21 cellular contexts compared by ENCODE assay signal in the genomic region with DNA sequence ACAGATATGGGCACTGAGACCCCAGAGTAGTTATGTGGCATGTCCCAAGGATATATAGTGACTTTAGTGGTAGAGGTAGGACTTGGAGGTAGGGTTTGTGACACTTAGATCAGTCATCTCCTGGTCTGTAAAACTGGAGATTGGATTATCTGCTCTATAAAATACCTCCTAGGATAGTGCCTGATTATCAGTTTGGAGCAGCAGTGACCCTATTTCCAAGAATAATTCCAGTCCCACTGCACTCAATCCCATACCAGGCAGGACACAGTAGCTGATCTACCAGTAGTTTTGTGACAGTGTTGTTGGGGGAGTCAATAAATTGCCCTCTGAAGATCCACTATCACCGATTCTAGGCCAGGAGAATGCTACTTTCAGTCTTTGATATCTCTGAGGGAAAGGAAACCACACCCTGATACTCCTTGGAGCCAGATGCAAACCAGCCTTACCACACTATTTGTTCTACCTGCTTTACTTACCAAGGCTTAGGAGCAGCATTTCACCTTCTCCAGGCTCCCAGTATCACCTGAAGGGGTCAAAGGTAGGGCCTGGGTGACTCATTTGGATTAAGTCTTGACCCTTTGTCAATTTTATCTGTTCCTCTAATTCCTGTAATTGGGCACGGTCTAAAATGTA. TPM values are rescaled to one million over a fixed set of nuclear protein-coding genes. Genes with fewer than 3 reads are reported as not detected.
DNase-seq lines count a peak whose midpoint lies in the region; ATAC-seq, FAIRE-seq and TF ChIP-seq lines count a peak whose summit lies in the region.
"Had no signal": no experiment of that assay in that cellular context is flagged by ENCODE, and none has a peak within 500 bp of the region (broad histone marks: within the 10 kb centered on the region; RNA-seq: fewer than 3 reads in every experiment).

No MANE protein-coding gene starts in this region.

- TF ChIP-seq POLR2A in HCT116 (IDR thresholded peaks at IDR 0.05; ENCODE audit: borderline replicate concordance, extremely low read depth, insufficient read depth, insufficient read length) (no peak), K562 (conservative IDR thresholded peaks at IDR 0.05) (no peak)

- H3K79me2 ChIP-seq in HCT116 (ENCODE audit: insufficient read depth, low read length): peaks cover 85% of the 10 kb centered on the region
- peaks cover 84% of the 10 kb centered on the region for H3K79me2 ChIP-seq in K562 (ENCODE audit: control insufficient read depth, insufficient read depth, low read length)

- ATAC-seq in activated CD8-positive, alpha-beta memory T cell treated with anti-CD3 and anti-CD28 coated beads, Interleukin-2, amount 10 ng/mL, durations not matched to agents 7 days and 5 days: peak; percentile 36
- no peak for ATAC-seq in HCT116
- peak; percentile 63 for ATAC-seq in K562
- ATAC-seq in GM18867 (IDR thresholded peaks at IDR 0.05; ENCODE audit: unreplicated experiment): no peak

- 44% methylated on average over 2 of the region's 2 CpGs for WGBS in K562 (ENCODE audit: insufficient coverage, low coverage, missing lambda C conversion rate)
- WGBS in mesenchymal stem cell: 100% methylated on average over 2 of the region's 2 CpGs

- H2BK15ac ChIP-seq in mesenchymal stem cell (ENCODE audit: low read depth, poor library complexity, severe bottlenecking): no peak overlapping the region

- peaks cover 8% of the 10 kb centered on the region for H3K79me1 ChIP-seq in mesenchymal stem cell (replicated peaks; ENCODE audit: low read length, poor library complexity, severe bottlenecking)

- peak overlapping the region; percentile 49 for H2AK5ac ChIP-seq in mesenchymal stem cell (ENCODE audit: low read length, severe bottlenecking)

- H3K23ac ChIP-seq in mesenchymal stem cell (ENCODE audit: low read length in 2 of 2): no peak overlapping the region

- H3K9ac ChIP-seq in HCT116 (ENCODE audit: low read length) (no peak overlapping the region), K562 (ENCODE audit: insufficient read depth in 1 of 2, low read depth in 2 of 2, low read length in 2 of 2) (peak overlapping the region in 1 of 2 experiments; percentile 0; a peak in 1 of 4 replicates), mesenchymal stem cell (ENCODE audit: low read length) (no peak overlapping the region)

- H3K27ac ChIP-seq in HCT116 (ENCODE audit: low read depth, low read length) (no peak overlapping the region), K562 (ENCODE audit: extremely low read depth, low read depth, low read length) (peak overlapping the region; percentile 0; the same call in 1 of the 3 replicates), mesenchymal stem cell (ENCODE audit: low read length, poor library complexity, severe bottlenecking) (no peak overlapping the region)
- H3K27ac ChIP-seq: SK-N-MC, thoracic aorta had no signal

- H3K9me3 ChIP-seq in HCT116 (ENCODE audit: control insufficient read depth in 1 of 2, insufficient read depth in 1 of 2, low read depth in 1 of 2, low read length in 2 of 2) (no peaks in the 10 kb centered on the region), K562 (replicated peaks; ENCODE audit: control insufficient read depth, insufficient read depth, low read depth, low read length) (no peaks in the 10 kb centered on the region), mesenchymal stem cell (ENCODE audit: control insufficient read depth, low read length) (no peaks in the 10 kb centered on the region)
- H3K9me3 ChIP-seq: thoracic aorta had no signal

- RAD21 ChIA-PET in HCT116 (lab: Charles Lee; ENCODE audit: low non-redundant PET in 1 of 2, low total read pairs in 2 of 2, uncharacterized antibody in 2 of 2, unreplicated experiment in 2 of 2): no interaction called here

- BruUV-seq in HCT116 (replicated peaks; lab: Mats Ljungman, UMichigan): TSS peak; percentile 2
- no TSS peak for BruUV-seq in K562 (replicated peaks; lab: Mats Ljungman, UMichigan)

- TF ChIP-seq CTCF in HCT116 (IDR thresholded peaks at IDR 0.05 in 2 of 3, conservative IDR thresholded peaks at IDR 0.05 in 1 of 3; ENCODE audit: borderline replicate concordance in 1 of 3, insufficient read depth in 1 of 3, low read depth in 2 of 3, low read length in 2 of 3) (no peak), K562 (IDR thresholded peaks at IDR 0.05 in 2 of 3, conservative IDR thresholded peaks at IDR 0.05 in 1 of 3; ENCODE audit: insufficient read depth in 2 of 3, low read depth in 1 of 3, low read length in 3 of 3) (no peak)

- TF ChIP-seq EP300 in K562 (IDR thresholded peaks at IDR 0.05; ENCODE audit: low read length): peak; percentile 12; the same call in 1 of the 2 replicates

- H3K4me1 Mint-ChIP-seq in activated CD8-positive, alpha-beta memory T cell treated with anti-CD3 and anti-CD28 coated beads, Interleukin-2, amount 10 ng/mL, durations not matched to agents 7 days and 5 days: peaks cover 24% of the 10 kb centered on the region

- no peak overlapping the region for H3K4me3 Mint-ChIP-seq in activated CD8-positive, alpha-beta memory T cell treated with anti-CD3 and anti-CD28 coated beads, Interleukin-2, amount 10 ng/mL, durations not matched to agents 7 days and 5 days
- H3K4me3 Mint-ChIP-seq: dendritic cell treated with granulocyte-macrophage colony-stimulating factor and Interleukin-4, amounts not matched to agents 40 ng/mL and 50 ng/mL, for 4 days; IgD-negative memory B cell had no signal

- H2BK12ac ChIP-seq in mesenchymal stem cell (ENCODE audit: low read length in 2 of 2): no peak overlapping the region

- TF ChIP-seq RAD21 in HCT116 (IDR thresholded peaks at IDR 0.05; ENCODE audit: low read depth) (no peak), K562 (CRISPR knock-in tag; conservative IDR thresholded peaks at IDR 0.05 in 1 of 2, IDR thresholded peaks at IDR 0.05 in 1 of 2) (no peak)

- intact Hi-C loops in HCT116 (cut with micrococcal nuclease): no loop called here
- intact Hi-C loops in K562 (cut with micrococcal nuclease): no loop called here

- no peak overlapping the region for H4K8ac ChIP-seq in mesenchymal stem cell (ENCODE audit: low read length)

- CTCF ChIA-PET in activated CD8-positive, alpha-beta memory T cell treated with anti-CD3 and anti-CD28 coated beads, Interleukin-2, amount 10 ng/mL, durations not matched to agents 7 days and 5 days (lab: Charles Lee): no interaction called here
- CTCF ChIA-PET in HCT116 (lab: Charles Lee): no interaction called here
- CTCF ChIA-PET in K562 (lab: Yijun Ruan, JAX; ENCODE audit: low intra/inter-chr PET ratio): no interaction called here

- H4K20me1 ChIP-seq in HCT116 (ENCODE audit: insufficient read depth): peaks cover 9% of the 10 kb centered on the region; the same call in 1 of the 2 replicates
- no peaks in the 10 kb centered on the region; the same call in 1 of the 2 replicates for H4K20me1 ChIP-seq in K562 (replicated peaks; ENCODE audit: control insufficient read depth, insufficient read depth, low read length)

- no peak overlapping the region for H2BK5ac ChIP-seq in mesenchymal stem cell (ENCODE audit: low read depth, low read length, poor library complexity, severe bottlenecking)

- H3K27ac Mint-ChIP-seq in activated CD8-positive, alpha-beta memory T cell treated with anti-CD3 and anti-CD28 coated beads, Interleukin-2, amount 10 ng/mL, durations not matched to agents 7 days and 5 days: no peak overlapping the region
- H3K27ac Mint-ChIP-seq: dendritic cell treated with granulocyte-macrophage colony-stimulating factor and Interleukin-4, amounts not matched to agents 40 ng/mL and 50 ng/mL, for 4 days had no signal

- H3K27me3 ChIP-seq in HCT116 (ENCODE audit: insufficient read depth, low read length): no peaks in the 10 kb centered on the region
- H3K27me3 ChIP-seq in K562 (ENCODE audit: control insufficient read depth in 2 of 2, insufficient read depth in 2 of 2, low read length in 2 of 2): no peaks in the 10 kb centered on the region
- H3K27me3 ChIP-seq in mesenchymal stem cell (ENCODE audit: control insufficient read depth in 1 of 2, insufficient read depth in 1 of 2, low read length in 2 of 2): no peaks in the 10 kb centered on the region

- peaks cover 48% of the 10 kb centered on the region for H3K36me3 Mint-ChIP-seq in activated CD8-positive, alpha-beta memory T cell treated with anti-CD3 and anti-CD28 coated beads, Interleukin-2, amount 10 ng/mL, durations not matched to agents 7 days and 5 days
- H3K36me3 Mint-ChIP-seq: IgD-negative memory B cell had no signal

- no peaks in the 10 kb centered on the region for H3K27me3 Mint-ChIP-seq in activated CD8-positive, alpha-beta memory T cell treated with anti-CD3 and anti-CD28 coated beads, Interleukin-2, amount 10 ng/mL, durations not matched to agents 7 days and 5 days
- H3K27me3 Mint-ChIP-seq: dendritic cell treated with granulocyte-macrophage colony-stimulating factor and Interleukin-4, amounts not matched to agents 40 ng/mL and 50 ng/mL, for 4 days; IgD-negative memory B cell had no signal

- no peak overlapping the region for H3K4me3 ChIP-seq in HCT116 (replicated peaks in 1 of 2; ENCODE audit: low read depth in 1 of 2, low read length in 2 of 2)
- H3K4me3 ChIP-seq in K562: no peak overlapping the region
- H3K4me3 ChIP-seq in mesenchymal stem cell (ENCODE audit: insufficient read depth in 1 of 2, low read depth in 1 of 2, low read length in 2 of 2): no peak overlapping the region
- H3K4me3 ChIP-seq: SK-N-MC, thoracic aorta had no signal

- no peaks in the 10 kb centered on the region for H3K9me2 ChIP-seq in HCT116 (ENCODE audit: insufficient read depth)

- POLR2A ChIA-PET in HCT116 (lab: Charles Lee) (no interaction called here), K562 (lab: Yijun Ruan, JAX) (no interaction called here)

- H3K9me1 ChIP-seq in K562 (ENCODE audit: control insufficient read depth, insufficient read depth, low read length): no peaks in the 10 kb centered on the region

- DNase-seq in activated CD8-positive, alpha-beta memory T cell treated with anti-CD3 and anti-CD28 coated beads, Interleukin-2, amount 10 ng/mL, durations not matched to agents 7 days and 5 days: no peak
- DNase-seq in activated CD8-positive, alpha-beta memory T cell treated with anti-CD3 and anti-CD28 coated beads, Interleukin-2, amount 50 U/mL, for 4 hours: no peak
- DNase-seq in HCT116 (ENCODE audit: low read depth, low spot score) (no peak), K562 (ENCODE audit: extremely low read depth in 1 of 4, low spot score in 3 of 4) (peak in 2 of 4 experiments; percentile 24 to 47), mesenchymal stem cell (no peak), NCI-H345 (lab: John Stamatoyannopoulos, UW) (no peak)
- DNase-seq in activated CD4-positive, CD25-positive, alpha-beta regulatory T cell (lab: John Stamatoyannopoulos, UW): no peak
- DNase-seq: activated CD4-positive, alpha-beta T cell treated with anti-CD3 and anti-CD28 coated beads, Interleukin-2, amount 50 U/mL, for 1 hour; C1 segment of cervical spinal cord; DMS53; HCEC 1CT; NCI-H1694 treated with DMSO at 0.1 percent for 48 hours; NK-92 treated with Interleukin-12 subunit alpha and Interleukin-12 subunit beta, amount 100 ng/mL, for 24 hours; occipital lobe; right cardiac atrium had no signal

- no peak overlapping the region for H2BK120ac ChIP-seq in mesenchymal stem cell (ENCODE audit: low read depth, low read length)

- H2AFZ ChIP-seq in HCT116 (ENCODE audit: low read depth, low read length, poor library complexity, severe bottlenecking) (no peak overlapping the region), K562 (ENCODE audit: low read depth, low read length) (no peak overlapping the region), mesenchymal stem cell (ENCODE audit: low read depth, low read length) (no peak overlapping the region)

- H4K91ac ChIP-seq in mesenchymal stem cell (ENCODE audit: low read length): no peak overlapping the region

- in situ Hi-C loops in K562 (cut with MboI): no loop called here

- H3K9me3 Mint-ChIP-seq in activated CD8-positive, alpha-beta memory T cell treated with anti-CD3 and anti-CD28 coated beads, Interleukin-2, amount 10 ng/mL, durations not matched to agents 7 days and 5 days (ENCODE audit: low read depth): no peaks in the 10 kb centered on the region
- H3K9me3 Mint-ChIP-seq: dendritic cell treated with granulocyte-macrophage colony-stimulating factor and Interleukin-4, amounts not matched to agents 40 ng/mL and 50 ng/mL, for 4 days; IgD-negative memory B cell had no signal

- H3K4ac ChIP-seq in mesenchymal stem cell (ENCODE audit: low read depth in 1 of 2, low read length in 2 of 2): no peak overlapping the region

- H3K4me2 ChIP-seq in HCT116 (ENCODE audit: low read length) (no peak overlapping the region), K562 (ENCODE audit: insufficient read depth, low read length) (peak overlapping the region; percentile 5; the same call in 1 of the 2 replicates), mesenchymal stem cell (ENCODE audit: low read length, poor library complexity, severe bottlenecking) (no peak overlapping the region)

- no peak for FAIRE-seq in K562 (lab: Jason Lieb, UNC)
- FAIRE-seq: GM12892 had no signal

- H3K4me1 ChIP-seq in HCT116 (ENCODE audit: control insufficient read depth in 1 of 2, insufficient read depth in 2 of 2, low read length in 2 of 2): no peaks in the 10 kb centered on the region
- H3K4me1 ChIP-seq in K562 (replicated peaks in 1 of 2; ENCODE audit: control insufficient read depth in 2 of 2, insufficient read depth in 2 of 2, low read length in 2 of 2): peaks cover 0 to 6% of the 10 kb centered on the region in 2 experiments; a peak in 2 of 5 replicates
- H3K4me1 ChIP-seq in mesenchymal stem cell (ENCODE audit: control insufficient read depth, insufficient read depth, low read depth, low read length): peaks cover 5% of the 10 kb centered on the region

- no peak overlapping the region for H3K18ac ChIP-seq in mesenchymal stem cell (ENCODE audit: low read depth in 1 of 2, low read length in 2 of 2)

- H3K14ac ChIP-seq in mesenchymal stem cell (ENCODE audit: low read length in 2 of 2): no peak overlapping the region

- H3K36me3 ChIP-seq in HCT116 (ENCODE audit: control insufficient read depth in 1 of 2, insufficient read depth in 2 of 2, low read length in 2 of 2) (peaks cover 9 to 13% of the 10 kb centered on the region in 2 experiments; a peak in 2 of 4 replicates), K562 (ENCODE audit: control insufficient read depth, insufficient read depth, low read length) (peaks cover 90% of the 10 kb centered on the region), mesenchymal stem cell (ENCODE audit: control insufficient read depth in 1 of 2, insufficient read depth in 2 of 2, low read depth in 1 of 2, low read length in 2 of 2) (peaks cover 17 to 85% of the 10 kb centered on the region in 2 experiments)

RNA-seq across cellular contexts. Expression of gene KMT2E, which starts 30.6 kb away (rescaled TPM):
- total RNA-seq in activated CD8-positive, alpha-beta memory T cell treated with anti-CD3 and anti-CD28 coated beads, Interleukin-2, amount 10 ng/mL, durations not matched to agents 7 days and 5 days: 100 to 1,000 TPM; 110 to 127 TPM
- total RNA-seq in HCT116 (2021; ENCODE audit: unreplicated experiment) (39.8 TPM), K562 (2014; rRNA removed) (33.5 and 38.1 TPM in 2 replicates), K562 (2014; rRNA removed; fragmentation: Illumina TruSeq; extraction: Trizol) (41.7 and 46.6 TPM in 2 replicates), K562 (2015; rRNA removed; fragmentation: Illumina TruSeq; extraction: Trizol) (38.6 and 39.9 TPM in 2 replicates), K562 (2021) (48.1 and 55.3 TPM in 2 replicates)
- polyA plus RNA-seq in HCT116 (2012): 26.8 and 32.2 TPM in 2 replicates
- total RNA-seq in K562 (2011; cell fraction: chromatin; rRNA removed; ENCODE audit: low replicate concordance): 207 and 465 TPM in 2 replicates
- total RNA-seq in K562 (2011; cell fraction: nucleolus; rRNA removed): 88.1 and 130 TPM in 2 replicates
- total RNA-seq in K562 (2011; cell fraction: nucleoplasm; rRNA removed): 182 and 231 TPM in 2 replicates
- polyA plus RNA-seq in K562 (2011; rRNA removed) (11.1 and 14.5 TPM in 2 replicates), K562 (2014; fragmentation: Illumina TruSeq; extraction: Trizol) (33.8 and 38.7 TPM in 2 replicates), K562 (2014; fragmentation: Nextera tagmentation; extraction: Ambion mirVana) (10 to 100 TPM in 1 of 2 experiments, 1 to 10 TPM in 1; 8.9 to 15.9 TPM), K562 (2014; rRNA removed) (18.2 and 23.4 TPM in 2 replicates)
- polyA plus RNA-seq in K562 (2011; cell fraction: cytosol; rRNA removed): 7.9 and 14.7 TPM in 2 replicates
- polyA plus RNA-seq in K562 (2011; cell fraction: nucleus; rRNA removed): 55.0 and 72.1 TPM in 2 replicates
- 26.5 and 30.8 TPM in 2 replicates for polyA plus RNA-seq in K562 (2012)
- 84.5 and 96.0 TPM in 2 replicates for polyA minus RNA-seq in K562 (2011; rRNA and poly(A)+ RNA removed)
- polyA minus RNA-seq in K562 (2011; cell fraction: cytosol; rRNA and poly(A)+ RNA removed): 28.8 and 34.0 TPM in 2 replicates
- 110 and 143 TPM in 2 replicates for polyA minus RNA-seq in K562 (2011; cell fraction: nucleus; rRNA and poly(A)+ RNA removed)
- 37.5 TPM for polyA plus RNA-seq in mesenchymal stem cell (2013, experiment 1 of 2)
- 35.8 TPM for polyA plus RNA-seq in mesenchymal stem cell (2013, experiment 2 of 2)

Comparison
In these comparisons a context has a peak if more than half of its experiments do, and no peak if none do; other contexts are left out.
1. ATAC-seq: peak in activated CD8-positive, alpha-beta memory T cell treated with anti-CD3 and anti-CD28 coated beads, Interleukin-2, amount 10 ng/mL, durations not matched to agents 7 days and 5 days (single experiment) and K562 (single experiment); none in HCT116 (single experiment) and GM18867 (single experiment).